Comparison of ENCODE assay signal across 11 cellular contexts in the genomic region with DNA sequence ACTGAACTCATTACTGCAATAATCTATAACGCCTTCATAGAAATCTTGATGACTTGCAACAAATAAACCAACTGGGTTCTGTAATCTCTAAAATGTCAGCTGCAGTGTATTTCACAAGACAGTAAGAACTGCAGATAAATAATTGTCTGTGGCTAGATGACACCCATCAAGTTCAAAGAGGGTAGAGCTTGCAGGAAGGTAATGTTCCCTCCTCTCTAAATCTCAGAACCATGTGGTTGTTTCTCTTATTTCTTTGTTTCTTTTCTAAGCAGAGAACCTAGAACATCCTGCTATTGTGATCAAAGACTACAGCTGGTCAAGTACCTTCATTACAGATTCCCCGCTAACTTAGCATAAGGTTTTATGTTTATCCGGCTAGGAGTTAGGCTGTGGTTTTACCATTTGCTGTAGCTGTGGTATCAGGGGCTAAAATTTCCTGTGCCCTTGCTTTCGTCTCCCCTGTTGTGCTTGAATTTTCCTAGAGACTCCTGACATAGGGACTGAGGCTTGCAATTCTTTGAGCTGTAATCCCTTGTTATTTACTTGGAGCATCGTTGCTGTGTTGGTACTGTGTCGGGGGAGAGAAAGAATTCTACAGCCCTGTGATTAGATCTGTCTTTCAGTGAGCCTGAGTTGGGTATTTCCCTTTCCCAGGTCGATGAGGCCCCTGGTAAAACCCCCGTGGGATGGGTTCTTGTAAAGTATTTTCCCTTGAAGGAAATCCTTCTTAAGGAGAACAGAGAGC.
DNase-seq lines count a peak whose midpoint lies in the region; ATAC-seq and TF ChIP-seq lines count a peak whose summit lies in the region.
"Had no signal": no experiment of that assay in that cellular context is flagged by ENCODE, and none has a peak within 500 bp of the region (broad histone marks: within the 10 kb centered on the region; RNA-seq: fewer than 3 reads in every experiment).

No MANE protein-coding gene starts in this region.

- TF ChIP-seq POLR2A in stomach (IDR thresholded peaks at IDR 0.05) = no peak

- H3K27me3 ChIP-seq in hepatocyte = no peaks in the 10 kb centered on the region
- no peaks in the 10 kb centered on the region for H3K27me3 ChIP-seq in stomach
- H3K27me3 ChIP-seq: ascending aorta, upper lobe of left lung had no signal

- no peak overlapping the region for H3K4me3 ChIP-seq in hepatocyte
- no peak overlapping the region for H3K4me3 ChIP-seq in stomach
- H3K4me3 ChIP-seq: ascending aorta, lung, upper lobe of left lung had no signal

- ATAC-seq in activated CD8-positive, alpha-beta T cell treated with anti-CD3 and anti-CD28 coated beads for 36 hours = peak; percentile 68
- ATAC-seq in HG02973 (IDR thresholded peaks at IDR 0.05; ENCODE audit: unreplicated experiment) = no peak

- H3K27ac ChIP-seq in hepatocyte (no peak overlapping the region), stomach (peak overlapping the region in 3 of 5 donors; percentile 44 to 72 (median 66))
- H3K27ac ChIP-seq: ascending aorta had no signal

- no peaks in the 10 kb centered on the region for H3K79me2 ChIP-seq in hepatocyte

- H3K27me3 Mint-ChIP-seq in activated CD4-positive, alpha-beta T cell treated with anti-CD3 and anti-CD28 coated beads, Interleukin-2, amount 10 ng/mL, durations not matched to agents 24 days and 14 days = no peaks in the 10 kb centered on the region
- no peaks in the 10 kb centered on the region for H3K27me3 Mint-ChIP-seq in activated CD8-positive, alpha-beta T cell treated with anti-CD3 and anti-CD28 coated beads for 36 hours
- no peaks in the 10 kb centered on the region for H3K27me3 Mint-ChIP-seq in osteocyte (ENCODE audit: unreplicated experiment)

- no peaks in the 10 kb centered on the region for H3K9me2 ChIP-seq in hepatocyte (replicated peaks; ENCODE audit: insufficient read depth)

- H2AFZ ChIP-seq in hepatocyte = no peak overlapping the region

- WGBS in hepatocyte (ENCODE audit: low lambda C conversion rate, missing lambda C conversion rate) = 55% methylated on average over 8 of the region's 8 CpGs
- 57 to 67% (median 58%) methylated on average over 8 of the region's 8 CpGs for WGBS in stomach, 5 donors

- POLR2A ChIA-PET in activated CD8-positive, alpha-beta T cell treated with anti-CD3 and anti-CD28 coated beads for 36 hours (lab: Charles Lee) = interaction anchor here (0.5 to 2.9 kb wide), 7 partner anchors 36 to 430 kb away, joined by 3 to 23 read pairs (median 3); partner anchors contain the start of gene BTG1

- H3K36me3 Mint-ChIP-seq in activated CD4-positive, alpha-beta T cell treated with anti-CD3 and anti-CD28 coated beads, Interleukin-2, amount 10 ng/mL, durations not matched to agents 24 days and 14 days (ENCODE audit: low read depth) = peaks cover 18% of the 10 kb centered on the region
- peaks cover 48% of the 10 kb centered on the region for H3K36me3 Mint-ChIP-seq in activated CD8-positive, alpha-beta T cell treated with anti-CD3 and anti-CD28 coated beads for 36 hours (ENCODE audit: low read depth)
- peaks cover 3% of the 10 kb centered on the region for H3K36me3 Mint-ChIP-seq in osteocyte (ENCODE audit: unreplicated experiment)

- CTCF ChIA-PET in activated CD8-positive, alpha-beta T cell treated with anti-CD3 and anti-CD28 coated beads for 36 hours (lab: Charles Lee) = interaction anchor here (0.8 to 1.8 kb wide), 6 partner anchors 9 to 587 kb away, joined by 3 to 10 read pairs (median 4); no protein-coding TSS in a partner anchor

- H3K9me3 Mint-ChIP-seq in activated CD4-positive, alpha-beta T cell treated with anti-CD3 and anti-CD28 coated beads, Interleukin-2, amount 10 ng/mL, durations not matched to agents 24 days and 14 days = peaks cover 14% of the 10 kb centered on the region
- H3K9me3 Mint-ChIP-seq in activated CD8-positive, alpha-beta T cell treated with anti-CD3 and anti-CD28 coated beads for 36 hours = peaks cover 24% of the 10 kb centered on the region
- H3K9me3 Mint-ChIP-seq in osteocyte (ENCODE audit: unreplicated experiment) = peaks cover 12% of the 10 kb centered on the region

- H3K36me3 ChIP-seq in hepatocyte (replicated peaks; ENCODE audit: insufficient read depth, low read depth) = no peaks in the 10 kb centered on the region
- no peaks in the 10 kb centered on the region for H3K36me3 ChIP-seq in stomach
- H3K36me3 ChIP-seq: ascending aorta, upper lobe of left lung had no signal

- TF ChIP-seq CTCF in activated CD8-positive, alpha-beta T cell treated with anti-CD3 and anti-CD28 coated beads for 36 hours (IDR thresholded peaks at IDR 0.05) = no peak
- TF ChIP-seq CTCF in hepatocyte (IDR thresholded peaks at IDR 0.05; ENCODE audit: poor library complexity) = no peak
- TF ChIP-seq CTCF in stomach (IDR thresholded peaks at IDR 0.05) = no peak
- no peak for TF ChIP-seq CTCF in osteocyte (IDR thresholded peaks at IDR 0.05)

- no peaks in the 10 kb centered on the region for H4K20me1 ChIP-seq in hepatocyte (ENCODE audit: insufficient read depth, poor library complexity, severe bottlenecking)

- peak overlapping the region; percentile 66 for H3K4me3 Mint-ChIP-seq in activated CD4-positive, alpha-beta T cell treated with anti-CD3 and anti-CD28 coated beads, Interleukin-2, amount 10 ng/mL, durations not matched to agents 24 days and 14 days
- peak overlapping the region; percentile 54 for H3K4me3 Mint-ChIP-seq in activated CD8-positive, alpha-beta T cell treated with anti-CD3 and anti-CD28 coated beads for 36 hours
- no peak overlapping the region for H3K4me3 Mint-ChIP-seq in osteocyte (ENCODE audit: unreplicated experiment)

- peaks cover 76% of the 10 kb centered on the region for H3K4me1 Mint-ChIP-seq in activated CD4-positive, alpha-beta T cell treated with anti-CD3 and anti-CD28 coated beads, Interleukin-2, amount 10 ng/mL, durations not matched to agents 24 days and 14 days
- H3K4me1 Mint-ChIP-seq in activated CD8-positive, alpha-beta T cell treated with anti-CD3 and anti-CD28 coated beads for 36 hours (ENCODE audit: low read depth) = peaks cover 94% of the 10 kb centered on the region
- peaks cover 12% of the 10 kb centered on the region for H3K4me1 Mint-ChIP-seq in osteocyte (ENCODE audit: unreplicated experiment)

- H3K4me2 ChIP-seq in hepatocyte = peak overlapping the region; percentile 13

- no peaks in the 10 kb centered on the region for H3K4me1 ChIP-seq in hepatocyte (ENCODE audit: insufficient read depth)
- H3K4me1 ChIP-seq in stomach = peaks cover 0 to 10% (median 0%) of the 10 kb centered on the region in 4 donors
- H3K4me1 ChIP-seq: ascending aorta, upper lobe of left lung had no signal

- peak overlapping the region; percentile 89 for H3K27ac Mint-ChIP-seq in activated CD4-positive, alpha-beta T cell treated with anti-CD3 and anti-CD28 coated beads, Interleukin-2, amount 10 ng/mL, durations not matched to agents 24 days and 14 days
- H3K27ac Mint-ChIP-seq in activated CD8-positive, alpha-beta T cell treated with anti-CD3 and anti-CD28 coated beads for 36 hours = peak overlapping the region; percentile 95
- H3K27ac Mint-ChIP-seq in osteocyte (ENCODE audit: unreplicated experiment) = no peak overlapping the region

- peak; percentile 78 for DNase-seq in activated CD4-positive, alpha-beta T cell treated with anti-CD3 and anti-CD28 coated beads, Interleukin-2, amount 10 ng/mL, durations not matched to agents 24 days and 14 days
- DNase-seq in activated CD4-positive, alpha-beta T cell treated with anti-CD3 and anti-CD28 coated beads, Interleukin-2, amount 50 U/mL, for 1 hour = no peak
- no peak for DNase-seq in activated CD8-positive, alpha-beta T cell treated with anti-CD3 and anti-CD28 coated beads for 36 hours
- no peak for DNase-seq in hepatocyte (ENCODE audit: low spot score)
- no peak for DNase-seq in stomach
- no peak for DNase-seq in osteocyte (ENCODE audit: extremely low spot score, unreplicated experiment)
- DNase-seq in pons (ENCODE audit: low spot score) = no peak
- DNase-seq: upper lobe of left lung had no signal

- intact Hi-C loops in activated CD4-positive, alpha-beta T cell treated with anti-CD3 and anti-CD28 coated beads, Interleukin-2, amount 10 ng/mL, durations not matched to agents 24 days and 14 days (cut with micrococcal nuclease) = loop anchor here (2.0 kb wide), 1 partner anchor 154 kb away; no protein-coding TSS in a partner anchor
- intact Hi-C loops in activated CD8-positive, alpha-beta T cell treated with anti-CD3 and anti-CD28 coated beads for 36 hours (cut with micrococcal nuclease) = no loop called here
- intact Hi-C loops in stomach (cut with DNase I; ENCODE audit: low total_unique reads) = no loop called here

- H3K9me3 ChIP-seq in hepatocyte (ENCODE audit: low read depth) = no peaks in the 10 kb centered on the region
- H3K9me3 ChIP-seq in stomach = peaks cover 0 to 7% (median 5%) of the 10 kb centered on the region in 4 donors

- TF ChIP-seq EP300 in stomach (IDR thresholded peaks at IDR 0.05) = no peak
